Comparison of ENCODE assay signal across 8 cellular contexts in the genomic region with DNA sequence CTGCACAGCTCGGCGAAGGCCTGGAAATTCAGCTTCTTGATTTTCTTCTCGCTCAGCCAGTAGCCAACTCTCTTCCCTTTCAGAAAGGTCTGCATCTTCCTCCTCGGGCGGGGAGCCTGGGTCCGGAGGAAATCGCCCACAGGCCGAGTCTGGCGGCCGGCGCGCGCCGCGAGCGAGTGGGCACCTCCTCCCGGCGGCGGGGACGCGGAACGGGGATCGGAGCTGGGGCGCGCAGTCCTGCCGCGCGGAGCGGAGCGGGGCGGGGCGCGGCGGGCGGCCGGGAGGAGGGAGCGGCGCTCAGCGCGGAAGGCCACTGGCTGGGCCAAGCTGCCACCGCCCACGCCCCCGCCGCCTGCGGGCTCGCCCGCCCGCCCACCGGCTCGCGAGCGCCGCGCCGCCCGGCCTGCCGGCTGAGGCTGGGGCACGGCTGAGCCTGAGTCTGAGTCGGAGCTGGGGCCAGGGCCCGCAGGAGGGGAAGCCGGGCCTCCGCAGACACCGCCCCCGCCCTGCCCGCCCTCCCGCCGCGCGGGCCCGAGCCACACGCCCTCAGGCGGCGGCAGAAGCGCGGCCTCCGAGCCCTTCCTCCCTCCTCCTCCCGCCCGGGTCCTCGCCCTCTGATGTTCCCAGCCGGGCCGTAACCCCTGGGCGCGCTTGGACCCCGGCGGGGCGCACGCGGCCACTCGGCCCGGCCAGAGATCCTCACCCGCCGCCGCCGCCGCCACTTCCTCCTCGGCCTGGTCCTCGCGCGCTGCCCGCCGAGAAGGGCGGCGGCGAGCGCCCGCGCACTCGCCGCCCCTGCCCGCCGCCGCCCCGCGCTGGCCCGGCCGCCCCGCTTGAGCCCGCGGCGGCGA. TPM values are rescaled to one million over a fixed set of nuclear protein-coding genes. Genes with fewer than 3 reads are reported as not detected.
DNase-seq lines count a peak whose midpoint lies in the region; ATAC-seq and TF ChIP-seq lines count a peak whose summit lies in the region.

No MANE protein-coding gene starts in this region.

- peak overlapping the region; percentile 95 for H3K4me3 ChIP-seq in HUES6 (ENCODE audit: low read depth, low read length)
- H3K4me3 ChIP-seq in OCI-LY7 (ENCODE audit: low read depth, low read length, poor library complexity, severe bottlenecking): peak overlapping the region; percentile 81

- no peaks in the 10 kb centered on the region for H3K79me2 ChIP-seq in OCI-LY7 (ENCODE audit: insufficient read depth, low read depth, low read length)

- TF ChIP-seq CTCF in OCI-LY7 (conservative IDR thresholded peaks at IDR 0.05; ENCODE audit: low read length): no peak

- peak overlapping the region; percentile 72 for H2AFZ ChIP-seq in OCI-LY7 (ENCODE audit: low read length)

- H3K9ac ChIP-seq in HUES6 (ENCODE audit: low read length): peak overlapping the region; percentile 78

- H3K27me3 ChIP-seq in HUES6 (ENCODE audit: control insufficient read depth, insufficient read depth, low read length): peaks cover 13% of the 10 kb centered on the region; the same call in 1 of the 2 replicates

- intact Hi-C loops in OCI-LY7 (cut with micrococcal nuclease; ENCODE audit: unreplicated experiment): loop anchor here (1.0 to 10.0 kb wide), 4 partner anchors 70 to 220 kb away; partner anchors contain the start of genes BTBD7, GON7, LYSET and MOAP1

- POLR2A ChIA-PET in OCI-LY7 (lab: Charles Lee): no interaction called here

- ATAC-seq in GM21423 (IDR thresholded peaks at IDR 0.05; ENCODE audit: unreplicated experiment) (peak; percentile 82), esophagus mucosa (peak; percentile 92)

- H4K20me1 ChIP-seq in OCI-LY7 (ENCODE audit: insufficient read depth, low read length): 0 out of 2 replicates have a peak, but pooled peaks cover 3% of the 10 kb centered on the region

- no peaks in the 10 kb centered on the region for H3K9me2 ChIP-seq in OCI-LY7 (ENCODE audit: insufficient read depth, low read length)

- H3K4me2 ChIP-seq in OCI-LY7 (ENCODE audit: low read length): peak overlapping the region; percentile 89

- no TSS peak for BruUV-seq in OCI-LY7 (replicated peaks; lab: Mats Ljungman, UMichigan)

- peaks cover 28% of the 10 kb centered on the region for H3K4me1 ChIP-seq in HUES6 (ENCODE audit: control insufficient read depth, insufficient read depth, low read length)
- H3K4me1 ChIP-seq in OCI-LY7 (ENCODE audit: insufficient read depth, low read length, poor library complexity, severe bottlenecking): peaks cover 27% of the 10 kb centered on the region

- H3K9me3 ChIP-seq in HUES6 (ENCODE audit: control insufficient read depth, insufficient read depth, low read depth, low read length) (no peaks in the 10 kb centered on the region), OCI-LY7 (ENCODE audit: low read length) (no peaks in the 10 kb centered on the region)

- H3K36me3 ChIP-seq in HUES6 (ENCODE audit: control insufficient read depth, insufficient read depth, low read length) (no peaks in the 10 kb centered on the region), OCI-LY7 (ENCODE audit: insufficient read depth, low read length) (no peaks in the 10 kb centered on the region)

- DNase-seq in D341Med (ENCODE audit: low spot score) (peak; percentile 94), OCI-LY7 (ENCODE audit: low spot score) (peak; percentile 88), myocyte (ENCODE audit: low read depth) (peak; percentile 88)
- DNase-seq in activated T-cell treated with anti-CD3 and anti-CD28 coated beads, Interleukin-2, amount 50 U/mL, for 1 hour: peak; percentile 89
- peak; percentile 63 to 90 for DNase-seq in stimulated activated CD8-positive, alpha-beta memory T cell treated with anti-CD3 and anti-CD28 coated beads, Interleukin-7, amount 100 ng/mL, for 4 hours (ENCODE audit: low read depth in 2 of 2)

- CTCF ChIA-PET in OCI-LY7 (lab: Charles Lee; ENCODE audit: unreplicated experiment): no interaction called here

- H3K27ac ChIP-seq in HUES6 (ENCODE audit: low read depth, low read length) (no peak overlapping the region), OCI-LY7 (ENCODE audit: low read depth, low read length, poor library complexity, severe bottlenecking) (peak overlapping the region; percentile 46)

RNA-seq across cellular contexts. Expression of gene ITPK1, which starts 0.4 kb away (rescaled TPM):
- 17.8 and 25.2 TPM in 2 replicates for total RNA-seq in OCI-LY7 (2014; rRNA removed; shearing (Covaris generic))
- total RNA-seq in OCI-LY7 (2022): 34.7 and 35.8 TPM in 2 replicates
- total RNA-seq in esophagus mucosa: 22.1 TPM
- 19.1 and 23.0 TPM in 2 replicates for total RNA-seq in myocyte
- polyA plus RNA-seq in myocyte (2012): 63.2 TPM
